15 cellular contexts compared by ENCODE assay signal in genomic region chr16:88508376-88508867, GRCh38. TPM values are rescaled to one million over a fixed set of nuclear protein-coding genes. Genes with fewer than 3 reads are reported as not detected.
DNase-seq lines count a peak whose midpoint lies in the region; ATAC-seq and TF ChIP-seq lines count a peak whose summit lies in the region.
"Had no signal": no experiment of that assay in that cellular context is flagged by ENCODE, and none has a peak within 500 bp of the region (broad histone marks: within the 10 kb centered on the region; RNA-seq: fewer than 3 reads in every experiment).

No MANE protein-coding gene starts in this region.

- H3K9me3 ChIP-seq in Caco-2 (no peaks in the 10 kb centered on the region), body of pancreas (no peaks in the 10 kb centered on the region), mucosa of stomach (ENCODE audit: control insufficient read depth, low read length) (no peaks in the 10 kb centered on the region), stomach (no peaks in the 10 kb centered on the region)
- no peaks in the 10 kb centered on the region for H3K9me3 ChIP-seq in CD8-positive, alpha-beta T cell (ENCODE audit: low read length)
- H3K9me3 ChIP-seq: A549, HAP-1 had no signal

- H3K9me3 Mint-ChIP-seq in Caco-2 (ENCODE audit: unreplicated experiment): no peaks in the 10 kb centered on the region
- H3K9me3 Mint-ChIP-seq in CD8-positive, alpha-beta T cell: no peaks in the 10 kb centered on the region
- H3K9me3 Mint-ChIP-seq: CD14-positive monocyte had no signal

- H3K4me3 Mint-ChIP-seq in Caco-2 (ENCODE audit: unreplicated experiment): peak overlapping the region; percentile 74
- no peak overlapping the region for H3K4me3 Mint-ChIP-seq in CD8-positive, alpha-beta T cell
- H3K4me3 Mint-ChIP-seq: CD14-positive monocyte had no signal

- peak overlapping the region; percentile 25 for H3K4me3 ChIP-seq in Caco-2 (ENCODE audit: low read depth, low read length)
- no peak overlapping the region for H3K4me3 ChIP-seq in body of pancreas
- no peak overlapping the region for H3K4me3 ChIP-seq in mucosa of stomach (ENCODE audit: low read length)
- no peak overlapping the region for H3K4me3 ChIP-seq in stomach
- no peak overlapping the region for H3K4me3 ChIP-seq in CD8-positive, alpha-beta T cell (ENCODE audit: low read depth, low read length)
- H3K4me3 ChIP-seq: A549, HAP-1 had no signal

- H3K27ac Mint-ChIP-seq in Caco-2 (ENCODE audit: unreplicated experiment): peak overlapping the region; percentile 97
- no peak overlapping the region for H3K27ac Mint-ChIP-seq in CD8-positive, alpha-beta T cell

- H3K4me1 Mint-ChIP-seq in Caco-2 (ENCODE audit: low read depth, unreplicated experiment): peaks cover 19% of the 10 kb centered on the region
- H3K4me1 Mint-ChIP-seq in CD8-positive, alpha-beta T cell (ENCODE audit: low read depth): peaks cover 8% of the 10 kb centered on the region
- H3K4me1 Mint-ChIP-seq: CD14-positive monocyte had no signal

- intact Hi-C loops in Caco-2 (cut with micrococcal nuclease; ENCODE audit: unreplicated experiment) (loop anchor here (2.0 kb wide), 2 partner anchors 18 to 564 kb away; no protein-coding TSS in a partner anchor), body of pancreas (cut with DNase I) (no loop called here), stomach (cut with DNase I; ENCODE audit: low total_unique reads) (no loop called here), Right ventricle myocardium inferior (cut with DNase I) (no loop called here)
- intact Hi-C loops in CD8-positive, alpha-beta T cell (cut with DNase I, micrococcal nuclease): no loop called here

- H3K27ac ChIP-seq in body of pancreas (peak overlapping the region; percentile 86 to 92 (median 90)), stomach (peak overlapping the region; percentile 79 to 96 (median 87))
- no peak overlapping the region for H3K27ac ChIP-seq in CD8-positive, alpha-beta T cell (ENCODE audit: low read depth, low read length)
- H3K27ac ChIP-seq: A549 had no signal

- 26 to 40% methylated on average over 7 to 13 of the region's 13 CpGs for WGBS in body of pancreas, 2 donors
- WGBS in stomach, 5 donors: 41 to 67% (median 51%) methylated on average over 2 to 13 of the region's 13 CpGs

- peaks cover 3% of the 10 kb centered on the region for H3K36me3 ChIP-seq in Caco-2 (ENCODE audit: control insufficient read depth, insufficient read depth, low read length)
- H3K36me3 ChIP-seq in body of pancreas (replicated peaks in 1 of 2; ENCODE audit: insufficient read depth in 1 of 2, low read depth in 2 of 2): no peaks in the 10 kb centered on the region
- H3K36me3 ChIP-seq in mucosa of stomach (ENCODE audit: control insufficient read depth, insufficient read depth, low read length): no peaks in the 10 kb centered on the region
- H3K36me3 ChIP-seq in stomach: peaks cover 0 to 6% (median 0%) of the 10 kb centered on the region in 4 donors
- H3K36me3 ChIP-seq in CD8-positive, alpha-beta T cell (ENCODE audit: insufficient read depth, low read length): no peaks in the 10 kb centered on the region
- H3K36me3 ChIP-seq: HAP-1 had no signal

- H3K4me1 ChIP-seq in Caco-2 (peaks cover 73% of the 10 kb centered on the region), body of pancreas (peaks cover 85% of the 10 kb centered on the region), mucosa of stomach (ENCODE audit: control insufficient read depth, insufficient read depth, low read length) (peaks cover 96% of the 10 kb centered on the region), stomach (peaks cover 78 to 99% (median 94%) of the 10 kb centered on the region in 4 donors)
- H3K4me1 ChIP-seq in CD8-positive, alpha-beta T cell (ENCODE audit: insufficient read depth, low read length): peaks cover 14% of the 10 kb centered on the region
- H3K4me1 ChIP-seq: HAP-1 had no signal

- H3K27me3 ChIP-seq in Caco-2 (replicated peaks; ENCODE audit: control insufficient read depth, insufficient read depth, low read length): no peaks in the 10 kb centered on the region
- H3K27me3 ChIP-seq in body of pancreas: no peaks in the 10 kb centered on the region
- H3K27me3 ChIP-seq in mucosa of stomach (ENCODE audit: control insufficient read depth, insufficient read depth, low read length): no peaks in the 10 kb centered on the region
- H3K27me3 ChIP-seq in stomach: peaks cover 0 to 39% (median 0%) of the 10 kb centered on the region in 3 donors
- no peaks in the 10 kb centered on the region for H3K27me3 ChIP-seq in CD8-positive, alpha-beta T cell (ENCODE audit: insufficient read depth, low read length)

- BruUV-seq in Caco-2 (replicated peaks; lab: Mats Ljungman, UMichigan): TSS peak; percentile 75

- no peaks in the 10 kb centered on the region for H3K27me3 Mint-ChIP-seq in Caco-2 (ENCODE audit: insufficient read depth, unreplicated experiment)
- H3K27me3 Mint-ChIP-seq in CD8-positive, alpha-beta T cell (ENCODE audit: low read depth): no peaks in the 10 kb centered on the region

- POLR2A ChIA-PET in Caco-2 (lab: Charles Lee): interaction anchor here (0.5 to 2.5 kb wide), 11 partner anchors 11 to 557 kb away, joined by 3 to 59 read pairs (median 6); partner anchors contain the start of genes BANP, ZC3H18 and ZFPM1
- POLR2A ChIA-PET in CD8-positive, alpha-beta T cell (lab: Charles Lee): no interaction called here

- TF ChIP-seq CTCF in Caco-2 (IDR thresholded peaks at IDR 0.05; ENCODE audit: insufficient read depth in 1 of 2, low read depth in 1 of 2, low read length in 1 of 2, severe bottlenecking in 1 of 2, unreplicated experiment in 1 of 2) (no peak), body of pancreas (IDR thresholded peaks at IDR 0.05) (no peak), stomach (IDR thresholded peaks at IDR 0.05) (no peak)
- TF ChIP-seq CTCF in CD8-positive, alpha-beta T cell (IDR thresholded peaks at IDR 0.05): no peak

- peak overlapping the region; percentile 50 for H3K9ac ChIP-seq in mucosa of stomach (ENCODE audit: low read length)

- CTCF ChIA-PET in Caco-2 (lab: Charles Lee): interaction anchor here (0.6 to 2.0 kb wide), 9 partner anchors 11 to 813 kb away, joined by 3 to 76 read pairs (median 4); partner anchors contain the start of gene ZC3H18
- CTCF ChIA-PET in CD8-positive, alpha-beta T cell (lab: Charles Lee): interaction anchor here (1.4 kb wide), 1 partner anchor 70 kb away, joined by 7 read pairs; no protein-coding TSS in a partner anchor

- DNase-seq in Caco-2: no peak
- peak in 3 of 4 donors; percentile 27 to 60 (median 57) for DNase-seq in body of pancreas
- no peak for DNase-seq in stomach
- DNase-seq in Right ventricle myocardium inferior (ENCODE audit: missing footprints): no peak
- no peak for DNase-seq in CD8-positive, alpha-beta T cell
- DNase-seq: Calu3, DMS153, DMS79 treated with DMSO at 0.1 percent for 48 hours, EL, GOT3 had no signal

- H3K36me3 Mint-ChIP-seq in Caco-2 (ENCODE audit: insufficient read depth, unreplicated experiment): peaks cover 37% of the 10 kb centered on the region
- H3K36me3 Mint-ChIP-seq in CD8-positive, alpha-beta T cell: no peaks in the 10 kb centered on the region
- H3K36me3 Mint-ChIP-seq: CD14-positive monocyte had no signal

- TF ChIP-seq POLR2A in body of pancreas (IDR thresholded peaks at IDR 0.05) (no peak), stomach (IDR thresholded peaks at IDR 0.05) (no peak)

- TF ChIP-seq EP300 in stomach (IDR thresholded peaks at IDR 0.05): no peak

- ATAC-seq in body of pancreas: no peak
- no peak for ATAC-seq in Right ventricle myocardium inferior
- no peak for ATAC-seq in CD8-positive, alpha-beta T cell
- ATAC-seq in GM18520 (IDR thresholded peaks at IDR 0.05; ENCODE audit: unreplicated experiment): no peak
- ATAC-seq: A549 had no signal

RNA-seq across cellular contexts. Expression of gene ZFPM1, which starts 55.3 kb away (rescaled TPM):
- total RNA-seq in Caco-2 (2022) (24.1 and 25.9 TPM in 2 replicates), body of pancreas (10 to 100 TPM; 10.9 to 11.4 TPM), stomach (10 to 100 TPM in 4 of 5 donors, 1 to 10 TPM in 1; 3.9 to 85.7 (median 20.5) TPM), Right ventricle myocardium inferior (4.1 TPM)
- 10 to 100 TPM in 1 of 3 donors, 1 to 10 TPM in 2; 4.1 to 10.6 (median 4.2) TPM for polyA plus RNA-seq in stomach
- total RNA-seq in CD8-positive, alpha-beta T cell: 10 to 100 TPM; 43.4 to 46.5 TPM

Comparison
In these comparisons a context has a peak if more than half of its experiments do, and no peak if none do; other contexts are left out.
1. DNase-seq: peak in body of pancreas (3 of 4); none in Caco-2 (0 of 2), stomach (single experiment), Right ventricle myocardium inferior (single experiment) and CD8-positive, alpha-beta T cell (0 of 7).